In genomic region chr4:41751325-41752061, GRCh38 we compare ENCODE assay signal across 15 cellular contexts. TPM values are rescaled to one million over a fixed set of nuclear protein-coding genes. Genes with fewer than 3 reads are reported as not detected.
DNase-seq lines count a peak whose midpoint lies in the region; ATAC-seq and TF ChIP-seq lines count a peak whose summit lies in the region.
"Had no signal": no experiment of that assay in that cellular context is flagged by ENCODE, and none has a peak within 500 bp of the region (broad histone marks: within the 10 kb centered on the region; RNA-seq: fewer than 3 reads in every experiment).

No MANE protein-coding gene starts in this region.

- no peaks in the 10 kb centered on the region for H3K36me3 Mint-ChIP-seq in activated naive CD8-positive, alpha-beta T cell treated with anti-CD3 and anti-CD28 coated beads for 36 hours
- no peaks in the 10 kb centered on the region for H3K36me3 Mint-ChIP-seq in T-helper 17 cell (ENCODE audit: low read depth)

- no peak overlapping the region for H3K4me3 ChIP-seq in A673 (ENCODE audit: low read depth, low read length, poor library complexity, severe bottlenecking)
- H3K4me3 ChIP-seq: BLaER1 treated with 17β-estradiol and CSF1 and Interleukin-3, amounts not matched to agents 10 nM and 100 nM; thyroid gland had no signal

- no peak overlapping the region for H3K27ac ChIP-seq in A673 (ENCODE audit: low read depth, low read length, poor library complexity, severe bottlenecking)
- H3K27ac ChIP-seq: BLaER1 treated with 17β-estradiol and CSF1 and Interleukin-3, amounts not matched to agents 10 nM and 100 nM; thyroid gland had no signal

- no TSS peak for BruUV-seq in A673 (replicated peaks; lab: Mats Ljungman, UMichigan)

- H3K27me3 ChIP-seq in A673 (replicated peaks; ENCODE audit: insufficient read depth, low read depth, low read length, poor library complexity) = peaks cover 95% of the 10 kb centered on the region

- H3K4me1 Mint-ChIP-seq in activated naive CD8-positive, alpha-beta T cell treated with anti-CD3 and anti-CD28 coated beads for 36 hours = peaks cover 4% of the 10 kb centered on the region
- H3K4me1 Mint-ChIP-seq in T-helper 17 cell = peaks cover 2% of the 10 kb centered on the region

- H3K4me1 ChIP-seq in A673 (ENCODE audit: insufficient read depth, low read length, poor library complexity, severe bottlenecking) = no peaks in the 10 kb centered on the region

- no peaks in the 10 kb centered on the region for H3K9me3 Mint-ChIP-seq in activated naive CD8-positive, alpha-beta T cell treated with anti-CD3 and anti-CD28 coated beads for 36 hours

- no peak for DNase-seq in A673 (ENCODE audit: low spot score)
- DNase-seq in activated naive CD8-positive, alpha-beta T cell treated with anti-CD3 and anti-CD28 coated beads for 36 hours = peak; percentile 28
- peak; percentile 52 for DNase-seq in iPS-NIHi7 (ENCODE audit: extremely low spot score)
- DNase-seq in cerebellar cortex (ENCODE audit: low spot score) = no peak
- DNase-seq in T-helper 17 cell = no peak
- no peak for DNase-seq in UCSD-AML1 (lab: John Stamatoyannopoulos, UW; ENCODE audit: unreplicated experiment)
- no peak for DNase-seq in pons (ENCODE audit: low spot score)
- DNase-seq: activated CD4-positive, alpha-beta T cell treated with anti-CD3 and anti-CD28 coated beads for 4 hours; activated naive CD4-positive, alpha-beta T cell treated with anti-CD3 and anti-CD28 coated beads, Interleukin-2, amount 50 U/mL, for 16 hours; dermis blood vessel endothelial cell; NCI-H526 treated with DMSO at 0.1 percent for 48 hours; right cardiac atrium; thyroid gland had no signal

- no peak for ATAC-seq in T-helper 17 cell
- ATAC-seq: right cardiac atrium had no signal

- POLR2A ChIA-PET in A673 (lab: Charles Lee; ENCODE audit: low non-redundant PET) = no interaction called here

- H3K27me3 Mint-ChIP-seq in activated naive CD8-positive, alpha-beta T cell treated with anti-CD3 and anti-CD28 coated beads for 36 hours = peaks cover 84% of the 10 kb centered on the region
- H3K27me3 Mint-ChIP-seq in T-helper 17 cell = peaks cover 86% of the 10 kb centered on the region

- intact Hi-C loops in A673 (cut with micrococcal nuclease; ENCODE audit: unreplicated experiment) = no loop called here

- CTCF ChIA-PET in A673 (lab: Charles Lee) = no interaction called here

- H3K27ac Mint-ChIP-seq in activated naive CD8-positive, alpha-beta T cell treated with anti-CD3 and anti-CD28 coated beads for 36 hours = no peak overlapping the region
- no peak overlapping the region for H3K27ac Mint-ChIP-seq in T-helper 17 cell

- no peak overlapping the region for H3K4me3 Mint-ChIP-seq in activated naive CD8-positive, alpha-beta T cell treated with anti-CD3 and anti-CD28 coated beads for 36 hours
- H3K4me3 Mint-ChIP-seq in T-helper 17 cell = no peak overlapping the region

- TF ChIP-seq CTCF in A673 (conservative IDR thresholded peaks at IDR 0.05; ENCODE audit: low read depth, low read length) = peak; percentile 49
- peak; percentile 36; the same call in 1 of the 2 replicates for TF ChIP-seq CTCF in GM12874 (IDR thresholded peaks at IDR 0.05; ENCODE audit: insufficient read depth, low read depth, low read length)

- H3K9me3 ChIP-seq in A673 (ENCODE audit: low read depth, low read length, poor library complexity, severe bottlenecking) = no peaks in the 10 kb centered on the region
- H3K9me3 ChIP-seq in T-helper 17 cell (ENCODE audit: control insufficient read depth, low read length, poor library complexity, severe bottlenecking) = no peaks in the 10 kb centered on the region
- H3K9me3 ChIP-seq: thyroid gland had no signal

- H3K36me3 ChIP-seq in A673 (ENCODE audit: insufficient read depth, low read length, poor library complexity, severe bottlenecking) = no peaks in the 10 kb centered on the region
- H3K36me3 ChIP-seq: BLaER1 treated with 17β-estradiol and CSF1 and Interleukin-3, amounts not matched to agents 10 nM and 100 nM; thyroid gland had no signal

RNA-seq across cellular contexts. Expression of gene PHOX2B, which starts 3.0 kb away (rescaled TPM):
- total RNA-seq in A673 (2021) = 0.09 and 0.13 TPM in 2 replicates
- total RNA-seq in activated naive CD8-positive, alpha-beta T cell treated with anti-CD3 and anti-CD28 coated beads for 36 hours = not detected
- not detected for total RNA-seq in T-helper 17 cell
- total RNA-seq: dermis blood vessel endothelial cell, thyroid gland had no signal

Comparison
In these comparisons a context has a peak if more than half of its experiments do, and no peak if none do; other contexts are left out.
1. DNase-seq: peak in activated naive CD8-positive, alpha-beta T cell treated with anti-CD3 and anti-CD28 coated beads for 36 hours (single experiment) and iPS-NIHi7 (single experiment); none in A673 (single experiment), cerebellar cortex (single experiment), T-helper 17 cell (0 of 3), UCSD-AML1 (single experiment) and pons (single experiment).